8 cellular contexts compared by ENCODE assay signal in genomic region chr15:75452364-75452967, GRCh38. TPM values are rescaled to one million over a fixed set of nuclear protein-coding genes. Genes with fewer than 3 reads are reported as not detected.
DNase-seq lines count a peak whose midpoint lies in the region; ATAC-seq and TF ChIP-seq lines count a peak whose summit lies in the region.

No MANE protein-coding gene starts in this region.

- peak overlapping the region; percentile 99 to 100 (median 100) for H3K27ac Mint-ChIP-seq in H9
- peak overlapping the region; percentile 99 for H3K27ac Mint-ChIP-seq in activated CD4-positive, alpha-beta T cell treated with anti-CD3 and anti-CD28 coated beads, Interleukin-2, amount 10 ng/mL, durations not matched to agents 24 days and 14 days

- H2BK120ac ChIP-seq in H9 (ENCODE audit: low read depth, low read length, poor library complexity, severe bottlenecking): no peak overlapping the region

- peak; percentile 80 for DNase-seq in H9
- peak; percentile 17 for DNase-seq in NCI-H524 treated with DMSO at 0.1 percent for 48 hours (lab: John Stamatoyannopoulos, UW)
- DNase-seq in activated CD4-positive, alpha-beta T cell treated with anti-CD3 and anti-CD28 coated beads, Interleukin-2, amount 10 ng/mL, durations not matched to agents 24 days and 14 days: peak; percentile 96
- DNase-seq in coronary artery (ENCODE audit: low spot score): peak; percentile 92
- DNase-seq in stimulated activated CD4-positive, alpha-beta T cell treated with anti-CD3 and anti-CD28 coated beads, Interleukin-4, amount 100 ng/mL, for 24 hours: peak; percentile 79

- no peak overlapping the region for H3K56ac ChIP-seq in H9 (ENCODE audit: insufficient read length, low read depth, low read length)

- no peak for TF ChIP-seq CTCF in H9 (conservative IDR thresholded peaks at IDR 0.05)
- no peak for TF ChIP-seq CTCF in coronary artery (IDR thresholded peaks at IDR 0.05)
- no peak for TF ChIP-seq CTCF in liver (IDR thresholded peaks at IDR 0.05; ENCODE audit: low read depth, low read length, missing input control)

- H3K36me3 ChIP-seq in ACC112 (ENCODE audit: insufficient read depth, low read length): no peaks in the 10 kb centered on the region
- peaks cover 0 to 2% (median under 1%) of the 10 kb centered on the region in 4 donors for H3K36me3 ChIP-seq in liver (ENCODE audit: control insufficient read depth in 4 of 4, insufficient read depth in 3 of 4, low read depth in 1 of 4, low read length in 3 of 4)

- H3K9me3 ChIP-seq in H9 (ENCODE audit: control insufficient read depth, low read depth, low read length) (no peaks in the 10 kb centered on the region), liver (ENCODE audit: control insufficient read depth in 4 of 4, low read length in 3 of 4) (no peaks in the 10 kb centered on the region)

- H3K4me2 ChIP-seq in H9 (ENCODE audit: insufficient read depth, insufficient read length, low read length): peak overlapping the region; percentile 89

- no peak overlapping the region for H2BK15ac ChIP-seq in H9 (ENCODE audit: low read depth, low read length)

- H3T11ph ChIP-seq in H9 (ENCODE audit: low read length): no peak overlapping the region

- no peak overlapping the region for H3K23ac ChIP-seq in H9 (ENCODE audit: insufficient read length, low read depth, low read length)

- H4K5ac ChIP-seq in H9 (ENCODE audit: insufficient read length, low read depth, low read length): no peak overlapping the region

- peak overlapping the region; percentile 84 for H3K27ac ChIP-seq in ACC112 (ENCODE audit: low read depth, low read length)
- H3K27ac ChIP-seq in H9 (ENCODE audit: insufficient read length, low read depth, low read length): peak overlapping the region; percentile 84
- H3K27ac ChIP-seq in coronary artery: peak overlapping the region; percentile 93 to 100
- H3K27ac ChIP-seq in liver (ENCODE audit: low read depth in 1 of 2, low read length in 2 of 2): peak overlapping the region; percentile 96 to 98

- TF ChIP-seq RAD21 in liver (IDR thresholded peaks at IDR 0.05): no peak

- H3K4me1 ChIP-seq in ACC112 (ENCODE audit: control insufficient read depth, insufficient read depth, low read length, unreplicated experiment) (peaks cover 20% of the 10 kb centered on the region), H9 (ENCODE audit: insufficient read depth, low read length) (no peaks in the 10 kb centered on the region), liver (ENCODE audit: control insufficient read depth in 4 of 4, insufficient read depth in 4 of 4, low read length in 3 of 4) (peaks cover 3 to 35% (median 26%) of the 10 kb centered on the region in 4 donors)

- peak overlapping the region; percentile 89 to 95 for H3K4me3 Mint-ChIP-seq in H9
- peak overlapping the region; percentile 96 for H3K4me3 Mint-ChIP-seq in activated CD4-positive, alpha-beta T cell treated with anti-CD3 and anti-CD28 coated beads, Interleukin-2, amount 10 ng/mL, durations not matched to agents 24 days and 14 days

- peaks cover 26% of the 10 kb centered on the region for H3K79me2 ChIP-seq in ACC112 (ENCODE audit: control insufficient read depth, insufficient read depth, low read length, unreplicated experiment)
- peaks cover 19% of the 10 kb centered on the region; the same call in 1 of the 2 replicates for H3K79me2 ChIP-seq in H9 (ENCODE audit: insufficient read depth, low read length)

- no peak for ATAC-seq in GM19023 (IDR thresholded peaks at IDR 0.05; ENCODE audit: unreplicated experiment)

- intact Hi-C loops in activated CD4-positive, alpha-beta T cell treated with anti-CD3 and anti-CD28 coated beads, Interleukin-2, amount 10 ng/mL, durations not matched to agents 24 days and 14 days (cut with micrococcal nuclease): loop anchor here (1.0 to 10.0 kb wide), 6 partner anchors 188 to 1970 kb away; partner anchors contain the start of genes C15orf39, COX5A, HMG20A and IMP3

- H4K91ac ChIP-seq in H9 (ENCODE audit: insufficient read length, low read depth, low read length): no peak overlapping the region

- peaks cover 2 to 4% (median 2%) of the 10 kb centered on the region in 3 experiments; a peak in 3 of 7 replicates for H3K36me3 Mint-ChIP-seq in H9 (ENCODE audit: insufficient read depth in 1 of 3, low read depth in 3 of 3)
- H3K36me3 Mint-ChIP-seq in activated CD4-positive, alpha-beta T cell treated with anti-CD3 and anti-CD28 coated beads, Interleukin-2, amount 10 ng/mL, durations not matched to agents 24 days and 14 days (ENCODE audit: low read depth): peaks cover 5% of the 10 kb centered on the region

- peak overlapping the region; percentile 79 for H3K9ac ChIP-seq in H9 (ENCODE audit: extremely low read depth, insufficient read length, low read length)
- peak overlapping the region; percentile 20 to 86 for H3K9ac ChIP-seq in liver (ENCODE audit: low read depth in 1 of 2, low read length in 2 of 2)

- peak overlapping the region; percentile 53 for H3K18ac ChIP-seq in H9 (ENCODE audit: insufficient read length, low read depth, low read length)

- peaks cover 4% of the 10 kb centered on the region for H3K27me3 Mint-ChIP-seq in H9 (ENCODE audit: low read depth)
- H3K27me3 Mint-ChIP-seq in activated CD4-positive, alpha-beta T cell treated with anti-CD3 and anti-CD28 coated beads, Interleukin-2, amount 10 ng/mL, durations not matched to agents 24 days and 14 days: no peaks in the 10 kb centered on the region

- no peaks in the 10 kb centered on the region for H4K20me1 ChIP-seq in H9 (ENCODE audit: control insufficient read depth, insufficient read depth, insufficient read length)

- no CpG with 5 or more reads among the region's 19 CpGs for WGBS in H9 (ENCODE audit: extremely low coverage, insufficient read length, low lambda C conversion rate)
- under 1% methylated on average over 19 of the region's 19 CpGs for WGBS in liver

- H2AFZ ChIP-seq in ACC112 (ENCODE audit: low read length, unreplicated experiment) (peak overlapping the region; percentile 7), H9 (ENCODE audit: low read length) (no peak overlapping the region)

- H3K9me3 Mint-ChIP-seq in H9: no peaks in the 10 kb centered on the region; a peak in 1 of 5 replicates
- no peaks in the 10 kb centered on the region for H3K9me3 Mint-ChIP-seq in activated CD4-positive, alpha-beta T cell treated with anti-CD3 and anti-CD28 coated beads, Interleukin-2, amount 10 ng/mL, durations not matched to agents 24 days and 14 days

- H3K4me3 ChIP-seq in ACC112 (ENCODE audit: low read depth, low read length) (peak overlapping the region; percentile 79), coronary artery (peak overlapping the region; percentile 71), liver (ENCODE audit: low read depth in 1 of 3, low read length in 3 of 3) (peak overlapping the region; percentile 58 to 91 (median 81))

- no peak overlapping the region for H3K4ac ChIP-seq in H9 (ENCODE audit: low read depth, low read length)

- peaks cover 23 to 33% of the 10 kb centered on the region in 2 experiments for H3K4me1 Mint-ChIP-seq in H9
- H3K4me1 Mint-ChIP-seq in activated CD4-positive, alpha-beta T cell treated with anti-CD3 and anti-CD28 coated beads, Interleukin-2, amount 10 ng/mL, durations not matched to agents 24 days and 14 days: peaks cover 37% of the 10 kb centered on the region

- no peak overlapping the region for H2BK12ac ChIP-seq in H9 (ENCODE audit: insufficient read length, low read depth, low read length)

- no peaks in the 10 kb centered on the region for H3K27me3 ChIP-seq in ACC112 (ENCODE audit: insufficient read depth, low read length)
- no peaks in the 10 kb centered on the region for H3K27me3 ChIP-seq in H9 (ENCODE audit: insufficient read depth, low read length)
- no peaks in the 10 kb centered on the region for H3K27me3 ChIP-seq in liver (ENCODE audit: control insufficient read depth in 4 of 4, insufficient read depth in 4 of 4, low read length in 3 of 4)

- no peak overlapping the region for H2BK20ac ChIP-seq in H9 (ENCODE audit: low read depth, low read length, poor library complexity, severe bottlenecking)

- peaks cover 22% of the 10 kb centered on the region for H3K23me2 ChIP-seq in H9 (ENCODE audit: insufficient read length, low read depth, low read length, poor library complexity, severe bottlenecking)

- no peak overlapping the region for H2AK5ac ChIP-seq in H9 (ENCODE audit: insufficient read length, low read length)

- H3K14ac ChIP-seq in H9 (ENCODE audit: insufficient read depth, low read length): peak overlapping the region; percentile 20; the same call in 1 of the 2 replicates

- no peak overlapping the region for H2BK5ac ChIP-seq in H9 (ENCODE audit: insufficient read length, low read length)

- H3K79me1 ChIP-seq in H9 (ENCODE audit: insufficient read depth, low read depth, low read length, poor library complexity, severe bottlenecking): no peaks in the 10 kb centered on the region

- no peak overlapping the region for H4K8ac ChIP-seq in H9 (replicated peaks; ENCODE audit: insufficient read length, low read depth, low read length)

TF ChIP-seq in liver, 16 proteins besides CTCF, POLR2A, EP300 and RAD21:
- no peak for TF ChIP-seq ATF3 (IDR thresholded peaks at IDR 0.05)
- TF ChIP-seq RXRA (IDR thresholded peaks at IDR 0.05): peak in 1 of 2 donors; percentile 4
- TF ChIP-seq MAX (IDR thresholded peaks at IDR 0.05): peak; percentile 6

RNA-seq across cellular contexts. Expression of gene SIN3A, which starts 1.0 kb away (rescaled TPM):
- total RNA-seq in H9 (2021): 99.1 and 102 TPM in 2 replicates
- total RNA-seq in activated CD4-positive, alpha-beta T cell treated with anti-CD3 and anti-CD28 coated beads, Interleukin-2, amount 10 ng/mL, durations not matched to agents 24 days and 14 days: 92.2 and 102 TPM in 2 replicates
- 10 to 100 TPM; 19.6 to 21.9 TPM for total RNA-seq in liver
- polyA plus RNA-seq in liver: 1 to 10 TPM; 6.8 to 7.1 TPM

Comparison
In these comparisons a context has a peak if more than half of its experiments do, and no peak if none do; other contexts are left out.
1. DNase-seq: peak in every context shown above with its lines; median percentile 96 in activated CD4-positive, alpha-beta T cell treated with anti-CD3 and anti-CD28 coated beads, Interleukin-2, amount 10 ng/mL, durations not matched to agents 24 days and 14 days; 92 in coronary artery; 80 in H9; 79 in stimulated activated CD4-positive, alpha-beta T cell treated with anti-CD3 and anti-CD28 coated beads, Interleukin-4, amount 100 ng/mL, for 24 hours; 17 in NCI-H524 treated with DMSO at 0.1 percent for 48 hours.